In the genomic region with DNA sequence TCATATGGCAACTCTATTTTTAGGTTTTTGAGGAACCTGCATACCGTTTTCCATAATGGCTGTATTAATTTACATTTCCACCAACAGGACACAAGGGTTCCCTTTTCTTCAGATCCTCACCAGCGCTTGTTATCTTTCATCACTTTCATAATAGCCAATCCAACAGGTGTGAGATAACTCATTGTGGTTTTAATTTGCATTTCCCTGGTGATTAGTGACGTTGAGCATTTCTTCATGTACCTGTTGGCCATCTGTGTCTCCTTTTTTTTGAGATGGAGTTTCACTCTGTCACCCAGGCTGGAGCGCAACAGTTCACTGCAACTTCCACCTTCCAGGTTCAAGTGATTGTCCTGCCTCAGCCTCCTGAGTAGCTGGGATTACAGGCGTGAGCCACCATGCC, we compare ENCODE assay signal across 35 cellular contexts. TPM values are rescaled to one million over a fixed set of nuclear protein-coding genes. Genes with fewer than 3 reads are reported as not detected.
"Had no signal": no experiment of that assay in that cellular context is flagged by ENCODE, and none has a peak within 500 bp of the region (broad histone marks: within the 10 kb centered on the region; RNA-seq: fewer than 3 reads in every experiment).

No MANE protein-coding gene starts in this region.

- H3K27ac ChIP-seq: body of pancreas, colonic mucosa, epithelial cell of prostate, esophagus squamous epithelium, left lung, lower lobe of right lung, skin epidermis, thyroid gland, VCaP had no signal

- H3K27ac Mint-ChIP-seq: activated naive CD8-positive, alpha-beta T cell; nephron; progenitor cell of endocrine pancreas; stimulated activated effector memory CD8-positive, alpha-beta T cell treated with anti-CD3 and anti-CD28 coated beads, Interleukin-12 subunit alpha, Interleukin-12 subunit beta, amount 100 ng/mL, for 72 hours; stimulated activated naive CD8-positive, alpha-beta T cell treated with anti-CD3 and anti-CD28 coated beads, Interleukin-15, Interleukin-2, amounts not matched to agents 100 ng/mL and 50 ng/mL, for 24 hours had no signal

- H3K4me1 ChIP-seq: colonic mucosa, esophagus squamous epithelium, left lung, lower lobe of right lung had no signal

- H3K36me3 ChIP-seq: colonic mucosa, esophagus squamous epithelium, left lung, lower lobe of right lung, thyroid gland had no signal

- H3K36me3 Mint-ChIP-seq: activated naive CD8-positive, alpha-beta T cell; stimulated activated effector memory CD8-positive, alpha-beta T cell treated with anti-CD3 and anti-CD28 coated beads, Interleukin-12 subunit alpha, Interleukin-12 subunit beta, amount 100 ng/mL, for 72 hours had no signal

- H3K4me3 Mint-ChIP-seq: activated naive CD8-positive, alpha-beta T cell; nephron; stimulated activated effector memory CD8-positive, alpha-beta T cell treated with anti-CD3 and anti-CD28 coated beads, Interleukin-12 subunit alpha, Interleukin-12 subunit beta, amount 100 ng/mL, for 72 hours; stimulated activated naive CD8-positive, alpha-beta T cell treated with anti-CD3 and anti-CD28 coated beads, Interleukin-15, Interleukin-2, amounts not matched to agents 100 ng/mL and 50 ng/mL, for 24 hours had no signal

- H3K4me3 ChIP-seq: body of pancreas, colonic mucosa, esophagus squamous epithelium, left lung, lower lobe of right lung, mucosa of descending colon, skin epidermis, thyroid gland had no signal

- FAIRE-seq: endometrium, TTC549 had no signal

- ATAC-seq: activated CD4-positive, CD25-positive, alpha-beta regulatory T cell treated with anti-CD3 and anti-CD28 coated beads, Interleukin-2, amount 50 U/mL, for 24 hours; body of pancreas; left lung; lower lobe of right lung; mucosa of descending colon; sciatic nerve; stimulated activated effector memory CD8-positive, alpha-beta T cell treated with anti-CD3 and anti-CD28 coated beads, Interleukin-12 subunit alpha, Interleukin-12 subunit beta, amount 100 ng/mL, for 72 hours had no signal

- H3K9me3 ChIP-seq: body of pancreas, colonic mucosa, esophagus squamous epithelium, left lung, lower lobe of right lung, mucosa of descending colon, thyroid gland had no signal

- DNase-seq: activated CD4-positive, alpha-beta T cell treated with anti-CD3 and anti-CD28 coated beads for 48 hours; activated CD4-positive, alpha-beta T cell treated with anti-CD3 and anti-CD28 coated beads, Interleukin-2, amount 50 U/mL, for 48 hours; activated CD8-positive, alpha-beta memory T cell treated with anti-CD3 and anti-CD28 coated beads for 24 hours; activated effector memory CD4-positive, alpha-beta T cell treated with Interleukin-2 at 50 U/mL for 16 hours; activated naive CD4-positive, alpha-beta T cell treated with Interleukin-2 at 50 U/mL for 16 hours; anterior cingulate cortex; body of pancreas; cerebellar nuclear complex; colonic mucosa; effector CD8-positive, alpha-beta T cell; esophagus squamous epithelium; foreskin melanocyte; kidney glomerular epithelial cell; left lung; lower lobe of right lung; mesendoderm; mucosa of descending colon; retina; stimulated activated CD4-positive, alpha-beta T cell treated with anti-CD3 and anti-CD28 coated beads, Interleukin-4, amount 100 ng/mL, for 24 hours; substantia nigra; T-helper 9 cell; thyroid gland had no signal

- H3K4me1 Mint-ChIP-seq: stimulated activated effector memory CD8-positive, alpha-beta T cell treated with anti-CD3 and anti-CD28 coated beads, Interleukin-12 subunit alpha, Interleukin-12 subunit beta, amount 100 ng/mL, for 72 hours had no signal

- H3K9me3 Mint-ChIP-seq: nephron; stimulated activated effector memory CD8-positive, alpha-beta T cell treated with anti-CD3 and anti-CD28 coated beads, Interleukin-12 subunit alpha, Interleukin-12 subunit beta, amount 100 ng/mL, for 72 hours; stimulated activated naive CD8-positive, alpha-beta T cell treated with anti-CD3 and anti-CD28 coated beads, Interleukin-15, Interleukin-2, amounts not matched to agents 100 ng/mL and 50 ng/mL, for 24 hours had no signal

RNA-seq across cellular contexts. Expression of gene CACNA1G, which starts 38.0 kb away (rescaled TPM):
- total RNA-seq: dermis microvascular lymphatic vessel endothelial cell had no signal
